Comparison of ENCODE assay signal across 1 cellular context in the genomic region with DNA sequence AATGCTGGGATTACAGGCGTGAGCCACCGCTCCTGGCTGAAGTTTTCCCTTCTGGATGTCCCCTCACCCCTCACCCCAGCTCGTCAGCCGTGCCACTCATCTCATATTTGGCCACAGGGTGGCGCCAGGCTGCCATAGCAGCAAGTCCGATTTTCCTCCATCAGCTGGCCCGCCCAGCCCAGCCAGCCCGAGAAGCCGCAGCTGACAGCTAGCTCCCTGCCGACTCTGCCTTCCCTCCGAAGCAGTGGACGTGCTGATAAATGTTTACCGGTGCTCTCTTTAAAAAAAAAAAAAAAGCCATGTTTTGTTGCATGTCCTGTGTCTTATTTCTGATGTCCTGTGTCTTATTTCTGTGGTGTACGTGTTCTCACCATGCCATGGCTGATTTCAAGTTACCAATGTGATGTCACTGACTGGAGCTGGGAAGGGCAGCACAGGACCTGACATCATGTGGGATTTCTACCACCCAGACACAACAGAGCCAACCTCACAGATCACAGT.
A peak's percentile ranks its signal among the peaks of the same experiment; 100 is the strongest.
TF ChIP-seq lines count a peak whose summit lies in the region.

No MANE protein-coding gene starts in this region.

TF ChIP-seq in K562, 482 proteins besides CTCF, POLR2A, EP300 and RAD21 (continued from another document):
- TF ChIP-seq CEBPZ (IDR thresholded peaks at IDR 0.05; ENCODE audit: borderline replicate concordance, low read depth, low read length) = no peak
- no peak for TF ChIP-seq ETV6 (IDR thresholded peaks at IDR 0.05; ENCODE audit: borderline replicate concordance in 1 of 2, low read depth in 2 of 2, low read length in 1 of 2)
- no peak for TF ChIP-seq ETV6 (CRISPR knock-in tag; IDR thresholded peaks at IDR 0.05; ENCODE audit: borderline replicate concordance)
- no peak for TF ChIP-seq ZBTB40 (IDR thresholded peaks at IDR 0.05)
- no peak for TF ChIP-seq ZBTB40 (CRISPR knock-in tag; IDR thresholded peaks at IDR 0.05)
- TF ChIP-seq ZNF140 (CRISPR knock-in tag; IDR thresholded peaks at IDR 0.05) = no peak
- 0 out of 2 replicates have a peak, but pooled peaks have one; percentile 22 for TF ChIP-seq ZBTB33 (CRISPR knock-in tag; IDR thresholded peaks at IDR 0.05)
- TF ChIP-seq TRIM28 (IDR thresholded peaks at IDR 0.05) = no peak
- TF ChIP-seq TAF1 (IDR thresholded peaks at IDR 0.05; ENCODE audit: control insufficient read depth, extremely low read depth, insufficient read depth, low read length, severe bottlenecking) = no peak
- TF ChIP-seq U2AF1 (optimal IDR thresholded peaks at IDR 0.05; ENCODE audit: low read depth, low read length) = no peak
- no peak for TF ChIP-seq ZBTB1 (CRISPR knock-in tag; IDR thresholded peaks at IDR 0.05; ENCODE audit: borderline replicate concordance, low read depth)
- TF ChIP-seq SUPT5H (IDR thresholded peaks at IDR 0.05) = peak; percentile 4; the same call in 1 of the 2 replicates
- no peak for TF ChIP-seq SMARCA5 (IDR thresholded peaks at IDR 0.05)
